Comparison of ENCODE assay signal across 1 cellular context in genomic region chr16:88404769-88405168, GRCh38.
TF ChIP-seq lines count a peak whose summit lies in the region.

No MANE protein-coding gene starts in this region.

TF ChIP-seq in H1, 55 proteins besides CTCF, POLR2A, EP300 and RAD21 (continued from another document):
- TF ChIP-seq GTF2F1 (IDR thresholded peaks at IDR 0.05; ENCODE audit: borderline replicate concordance, low read depth, low read length) (no peak), ZNF274 (IDR thresholded peaks at IDR 0.05; ENCODE audit: borderline replicate concordance, extremely low read depth, low read length) (no peak), USF2 (IDR thresholded peaks at IDR 0.05; ENCODE audit: low read length) (no peak), SIX5 (IDR thresholded peaks at IDR 0.05; ENCODE audit: low read depth, low read length) (no peak), JUND (IDR thresholded peaks at IDR 0.05; ENCODE audit: low read length) (no peak), SP4 (IDR thresholded peaks at IDR 0.05; ENCODE audit: low read length) (no peak), JUN (IDR thresholded peaks at IDR 0.05; ENCODE audit: low read depth, low read length) (no peak), CHD7 (IDR thresholded peaks at IDR 0.05; ENCODE audit: insufficient replicate concordance, low read length) (no peak)
TF ChIP-seq in H1: peak in this region for 0.
